Comparison of ENCODE assay signal across 1 cellular context in the genomic region with DNA sequence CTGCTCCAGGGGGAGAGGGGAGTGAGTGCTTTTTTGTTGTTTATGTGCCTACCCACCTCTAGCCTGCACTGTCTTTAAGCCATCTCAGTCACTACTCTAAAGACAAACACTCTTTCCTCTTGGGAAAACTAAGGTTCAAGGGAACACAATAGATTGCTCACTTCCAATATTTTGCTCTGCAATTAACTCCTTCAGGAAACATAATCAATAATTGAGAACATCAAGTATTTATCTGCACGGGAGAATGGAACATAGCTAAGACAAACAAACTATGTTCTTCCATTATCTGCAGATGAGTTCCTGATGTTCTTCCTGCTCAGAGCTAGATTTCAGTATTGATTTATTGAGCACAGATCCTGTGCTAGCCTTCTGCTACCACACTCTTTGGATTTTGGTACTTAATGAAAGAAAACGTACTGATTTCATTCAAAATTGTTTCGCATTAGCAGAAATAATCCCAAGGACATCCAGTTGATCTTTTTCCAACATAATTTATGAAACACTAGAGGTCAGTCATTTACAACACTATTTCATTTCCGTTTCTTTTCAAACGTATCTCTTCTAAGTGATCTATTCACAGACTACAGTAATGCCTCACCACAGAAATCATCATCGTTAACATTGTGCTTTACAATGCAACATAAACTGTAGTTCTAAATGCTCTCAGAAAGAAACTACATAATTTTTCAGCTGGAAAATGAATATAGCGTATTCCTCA.
TF ChIP-seq lines count a peak whose summit lies in the region.

No MANE protein-coding gene starts in this region.

TF ChIP-seq in GM23338, 12 proteins besides CTCF, POLR2A, EP300 and RAD21:
- TF ChIP-seq, protein P1, sequence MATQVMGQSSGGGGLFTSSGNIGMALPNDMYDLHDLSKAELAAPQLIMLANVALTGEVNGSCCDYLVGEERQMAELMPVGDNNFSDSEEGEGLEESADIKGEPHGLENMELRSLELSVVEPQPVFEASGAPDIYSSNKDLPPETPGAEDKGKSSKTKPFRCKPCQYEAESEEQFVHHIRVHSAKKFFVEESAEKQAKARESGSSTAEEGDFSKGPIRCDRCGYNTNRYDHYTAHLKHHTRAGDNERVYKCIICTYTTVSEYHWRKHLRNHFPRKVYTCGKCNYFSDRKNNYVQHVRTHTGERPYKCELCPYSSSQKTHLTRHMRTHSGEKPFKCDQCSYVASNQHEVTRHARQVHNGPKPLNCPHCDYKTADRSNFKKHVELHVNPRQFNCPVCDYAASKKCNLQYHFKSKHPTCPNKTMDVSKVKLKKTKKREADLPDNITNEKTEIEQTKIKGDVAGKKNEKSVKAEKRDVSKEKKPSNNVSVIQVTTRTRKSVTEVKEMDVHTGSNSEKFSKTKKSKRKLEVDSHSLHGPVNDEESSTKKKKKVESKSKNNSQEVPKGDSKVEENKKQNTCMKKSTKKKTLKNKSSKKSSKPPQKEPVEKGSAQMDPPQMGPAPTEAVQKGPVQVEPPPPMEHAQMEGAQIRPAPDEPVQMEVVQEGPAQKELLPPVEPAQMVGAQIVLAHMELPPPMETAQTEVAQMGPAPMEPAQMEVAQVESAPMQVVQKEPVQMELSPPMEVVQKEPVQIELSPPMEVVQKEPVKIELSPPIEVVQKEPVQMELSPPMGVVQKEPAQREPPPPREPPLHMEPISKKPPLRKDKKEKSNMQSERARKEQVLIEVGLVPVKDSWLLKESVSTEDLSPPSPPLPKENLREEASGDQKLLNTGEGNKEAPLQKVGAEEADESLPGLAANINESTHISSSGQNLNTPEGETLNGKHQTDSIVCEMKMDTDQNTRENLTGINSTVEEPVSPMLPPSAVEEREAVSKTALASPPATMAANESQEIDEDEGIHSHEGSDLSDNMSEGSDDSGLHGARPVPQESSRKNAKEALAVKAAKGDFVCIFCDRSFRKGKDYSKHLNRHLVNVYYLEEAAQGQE (IDR thresholded peaks at IDR 0.05; ENCODE audit: unreplicated experiment): no peak
- TF ChIP-seq, protein P2, sequence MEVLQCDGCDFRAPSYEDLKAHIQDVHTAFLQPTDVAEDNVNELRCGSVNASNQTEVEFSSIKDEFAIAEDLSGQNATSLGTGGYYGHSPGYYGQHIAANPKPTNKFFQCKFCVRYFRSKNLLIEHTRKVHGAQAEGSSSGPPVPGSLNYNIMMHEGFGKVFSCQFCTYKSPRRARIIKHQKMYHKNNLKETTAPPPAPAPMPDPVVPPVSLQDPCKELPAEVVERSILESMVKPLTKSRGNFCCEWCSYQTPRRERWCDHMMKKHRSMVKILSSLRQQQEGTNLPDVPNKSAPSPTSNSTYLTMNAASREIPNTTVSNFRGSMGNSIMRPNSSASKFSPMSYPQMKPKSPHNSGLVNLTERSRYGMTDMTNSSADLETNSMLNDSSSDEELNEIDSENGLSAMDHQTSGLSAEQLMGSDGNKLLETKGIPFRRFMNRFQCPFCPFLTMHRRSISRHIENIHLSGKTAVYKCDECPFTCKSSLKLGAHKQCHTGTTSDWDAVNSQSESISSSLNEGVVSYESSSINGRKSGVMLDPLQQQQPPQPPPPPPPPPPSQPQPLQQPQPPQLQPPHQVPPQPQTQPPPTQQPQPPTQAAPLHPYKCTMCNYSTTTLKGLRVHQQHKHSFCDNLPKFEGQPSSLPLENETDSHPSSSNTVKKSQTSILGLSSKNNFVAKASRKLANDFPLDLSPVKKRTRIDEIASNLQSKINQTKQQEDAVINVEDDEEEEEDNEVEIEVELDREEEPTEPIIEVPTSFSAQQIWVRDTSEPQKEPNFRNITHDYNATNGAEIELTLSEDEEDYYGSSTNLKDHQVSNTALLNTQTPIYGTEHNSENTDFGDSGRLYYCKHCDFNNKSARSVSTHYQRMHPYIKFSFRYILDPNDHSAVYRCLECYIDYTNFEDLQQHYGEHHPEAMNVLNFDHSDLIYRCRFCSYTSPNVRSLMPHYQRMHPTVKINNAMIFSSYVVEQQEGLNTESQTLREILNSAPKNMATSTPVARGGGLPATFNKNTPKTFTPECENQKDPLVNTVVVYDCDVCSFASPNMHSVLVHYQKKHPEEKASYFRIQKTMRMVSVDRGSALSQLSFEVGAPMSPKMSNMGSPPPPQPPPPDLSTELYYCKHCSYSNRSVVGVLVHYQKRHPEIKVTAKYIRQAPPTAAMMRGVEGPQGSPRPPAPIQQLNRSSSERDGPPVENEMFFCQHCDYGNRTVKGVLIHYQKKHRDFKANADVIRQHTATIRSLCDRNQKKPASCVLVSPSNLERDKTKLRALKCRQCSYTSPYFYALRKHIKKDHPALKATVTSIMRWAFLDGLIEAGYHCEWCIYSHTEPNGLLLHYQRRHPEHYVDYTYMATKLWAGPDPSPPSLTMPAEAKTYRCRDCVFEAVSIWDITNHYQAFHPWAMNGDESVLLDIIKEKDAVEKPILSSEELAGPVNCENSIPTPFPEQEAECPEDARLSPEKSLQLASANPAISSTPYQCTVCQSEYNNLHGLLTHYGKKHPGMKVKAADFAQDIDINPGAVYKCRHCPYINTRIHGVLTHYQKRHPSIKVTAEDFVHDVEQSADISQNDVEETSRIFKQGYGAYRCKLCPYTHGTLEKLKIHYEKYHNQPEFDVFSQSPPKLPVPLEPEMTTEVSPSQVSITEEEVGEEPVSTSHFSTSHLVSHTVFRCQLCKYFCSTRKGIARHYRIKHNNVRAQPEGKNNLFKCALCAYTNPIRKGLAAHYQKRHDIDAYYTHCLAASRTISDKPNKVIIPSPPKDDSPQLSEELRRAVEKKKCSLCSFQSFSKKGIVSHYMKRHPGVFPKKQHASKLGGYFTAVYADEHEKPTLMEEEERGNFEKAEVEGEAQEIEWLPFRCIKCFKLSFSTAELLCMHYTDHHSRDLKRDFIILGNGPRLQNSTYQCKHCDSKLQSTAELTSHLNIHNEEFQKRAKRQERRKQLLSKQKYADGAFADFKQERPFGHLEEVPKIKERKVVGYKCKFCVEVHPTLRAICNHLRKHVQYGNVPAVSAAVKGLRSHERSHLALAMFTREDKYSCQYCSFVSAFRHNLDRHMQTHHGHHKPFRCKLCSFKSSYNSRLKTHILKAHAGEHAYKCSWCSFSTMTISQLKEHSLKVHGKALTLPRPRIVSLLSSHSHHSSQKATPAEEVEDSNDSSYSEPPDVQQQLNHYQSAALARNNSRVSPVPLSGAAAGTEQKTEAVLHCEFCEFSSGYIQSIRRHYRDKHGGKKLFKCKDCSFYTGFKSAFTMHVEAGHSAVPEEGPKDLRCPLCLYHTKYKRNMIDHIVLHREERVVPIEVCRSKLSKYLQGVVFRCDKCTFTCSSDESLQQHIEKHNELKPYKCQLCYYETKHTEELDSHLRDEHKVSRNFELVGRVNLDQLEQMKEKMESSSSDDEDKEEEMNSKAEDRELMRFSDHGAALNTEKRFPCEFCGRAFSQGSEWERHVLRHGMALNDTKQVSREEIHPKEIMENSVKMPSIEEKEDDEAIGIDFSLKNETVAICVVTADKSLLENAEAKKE (CRISPR knock-in tag; IDR thresholded peaks at IDR 0.05): no peak
TF ChIP-seq in GM23338: peak in this region for 0.
